13 cellular contexts compared by ENCODE assay signal in the genomic region with DNA sequence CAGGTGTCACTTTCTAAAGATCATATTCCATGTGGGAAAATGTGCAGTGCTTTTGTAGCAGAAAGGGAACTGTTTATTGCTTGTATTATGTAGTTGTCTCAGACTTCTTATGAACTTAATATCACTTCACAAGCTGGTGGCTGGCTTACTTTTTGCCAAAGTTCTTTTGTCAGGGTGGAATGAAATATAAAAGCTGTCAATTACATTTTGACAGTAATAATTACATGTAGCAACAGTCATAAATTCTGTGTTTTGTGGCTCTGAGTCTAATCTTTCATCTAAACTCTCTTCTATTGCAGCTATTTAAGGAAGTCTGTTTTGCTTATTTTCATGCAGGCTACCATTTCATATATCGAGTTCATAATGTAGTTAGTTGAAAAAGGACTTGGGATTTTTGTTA.
"Had no signal": no experiment of that assay in that cellular context is flagged by ENCODE, and none has a peak within 500 bp of the region (broad histone marks: within the 10 kb centered on the region; RNA-seq: fewer than 3 reads in every experiment).

No MANE protein-coding gene starts in this region.

- ATAC-seq: esophagus mucosa; heart left ventricle; left colon; naive thymus-derived CD4-positive, alpha-beta T cell had no signal

- H3K9me3 Mint-ChIP-seq: naive thymus-derived CD4-positive, alpha-beta T cell had no signal

- H3K4me3 Mint-ChIP-seq: naive thymus-derived CD4-positive, alpha-beta T cell had no signal

- H3K4me1 Mint-ChIP-seq: naive thymus-derived CD4-positive, alpha-beta T cell had no signal

- H3K27ac Mint-ChIP-seq: naive thymus-derived CD4-positive, alpha-beta T cell had no signal

- DNase-seq: effector memory CD4-positive, alpha-beta T cell; heart left ventricle; hippocampal formation; left colon; mammary epithelial cell; naive thymus-derived CD4-positive, alpha-beta T cell; sigmoid colon; stimulated activated CD4-positive, alpha-beta T cell treated with anti-CD3 and anti-CD28 coated beads, Interleukin-12 subunit alpha, Interleukin-12 subunit beta, amount 100 ng/mL, for 4 hours; stimulated activated naive CD4-positive, alpha-beta T cell; stomach; substantia nigra; transverse colon had no signal

- H3K36me3 Mint-ChIP-seq: naive thymus-derived CD4-positive, alpha-beta T cell had no signal
